In genomic region chr6:71887006-71887743, GRCh38 we compare ENCODE assay signal across 9 cellular contexts. TPM values are rescaled to one million over a fixed set of nuclear protein-coding genes. Genes with fewer than 3 reads are reported as not detected.
DNase-seq lines count a peak whose midpoint lies in the region; ATAC-seq and TF ChIP-seq lines count a peak whose summit lies in the region.
"Had no signal": no experiment of that assay in that cellular context is flagged by ENCODE, and none has a peak within 500 bp of the region (broad histone marks: within the 10 kb centered on the region; RNA-seq: fewer than 3 reads in every experiment).

No MANE protein-coding gene starts in this region.

- H3K9me3 ChIP-seq in SU-DHL-6 (ENCODE audit: insufficient read depth, low read length) = no peaks in the 10 kb centered on the region
- H3K9me3 ChIP-seq in upper lobe of right lung = no peaks in the 10 kb centered on the region

- peaks cover 3% of the 10 kb centered on the region in 2 donors for H3K36me3 Mint-ChIP-seq in activated T-cell treated with anti-CD3 and anti-CD28 coated beads, Interleukin-2, amount 50 U/mL, for 72 hours (ENCODE audit: insufficient read depth in 2 of 2)

- no peaks in the 10 kb centered on the region for H4K20me1 ChIP-seq in SU-DHL-6 (ENCODE audit: low read depth, low read length)

- H3K4me1 ChIP-seq in upper lobe of right lung = no peaks in the 10 kb centered on the region

- H3K36me3 ChIP-seq in SU-DHL-6 (ENCODE audit: low read length) (no peaks in the 10 kb centered on the region), upper lobe of right lung (no peaks in the 10 kb centered on the region)

- no peak overlapping the region for H2AFZ ChIP-seq in SU-DHL-6 (ENCODE audit: low read depth, low read length, severe bottlenecking)

- H3K4me3 Mint-ChIP-seq in activated T-cell treated with anti-CD3 and anti-CD28 coated beads, Interleukin-2, amount 50 U/mL, for 72 hours = peak overlapping the region; percentile 29 to 43

- H3K27me3 ChIP-seq in SU-DHL-6 (ENCODE audit: low read length) (no peaks in the 10 kb centered on the region), upper lobe of right lung (peaks cover 10% of the 10 kb centered on the region)

- no peak overlapping the region; the same call in 1 of the 2 replicates for H3K9ac ChIP-seq in SU-DHL-6 (ENCODE audit: low read length)

- peak overlapping the region; percentile 55 for H3K4me2 ChIP-seq in SU-DHL-6 (ENCODE audit: low read depth, low read length, poor library complexity, severe bottlenecking)

- no peaks in the 10 kb centered on the region for H3K9me2 ChIP-seq in SU-DHL-6 (replicated peaks; ENCODE audit: insufficient read depth, low read length)

- H3K27ac Mint-ChIP-seq in activated T-cell treated with anti-CD3 and anti-CD28 coated beads, Interleukin-2, amount 50 U/mL, for 72 hours = no peak overlapping the region

- no peak overlapping the region for H3K4me3 ChIP-seq in SU-DHL-6 (ENCODE audit: insufficient read depth, low read length, poor library complexity, severe bottlenecking)
- H3K4me3 ChIP-seq in upper lobe of right lung = peak overlapping the region; percentile 45

- no peaks in the 10 kb centered on the region for H3K79me2 ChIP-seq in SU-DHL-6 (ENCODE audit: insufficient read depth, low read length)

- no peak overlapping the region for H3K27ac ChIP-seq in SU-DHL-6 (ENCODE audit: low read depth, low read length)
- H3K27ac ChIP-seq in upper lobe of right lung = no peak overlapping the region

- peaks cover 2 to 4% of the 10 kb centered on the region in 2 donors for H3K9me3 Mint-ChIP-seq in activated T-cell treated with anti-CD3 and anti-CD28 coated beads, Interleukin-2, amount 50 U/mL, for 72 hours

- H3K27me3 Mint-ChIP-seq in activated T-cell treated with anti-CD3 and anti-CD28 coated beads, Interleukin-2, amount 50 U/mL, for 72 hours (ENCODE audit: low read depth) = peaks cover 32% of the 10 kb centered on the region

- no peaks in the 10 kb centered on the region for H3F3A ChIP-seq in SU-DHL-6 (ENCODE audit: insufficient read depth)

- DNase-seq in activated T-cell treated with anti-CD3 and anti-CD28 coated beads, Interleukin-2, amount 50 U/mL, for 72 hours = no peak
- DNase-seq in activated T-cell treated with anti-CD3 and anti-CD28 coated beads, Interleukin-2, amount 50 U/mL, for 1 hour = no peak
- DNase-seq in islet precursor cell = peak; percentile 52
- peak; percentile 60 for DNase-seq in upper lobe of right lung
- DNase-seq in activated CD8-positive, alpha-beta memory T cell treated with anti-CD3 and anti-CD28 coated beads, Interleukin-2, amount 50 U/mL, for 4 hours = no peak
- no peak for DNase-seq in GOT3 (lab: John Stamatoyannopoulos, UW)
- DNase-seq: NCI-H226 had no signal

- intact Hi-C loops in upper lobe of right lung (cut with DNase I) = no loop called here

- ATAC-seq in activated T-cell treated with anti-CD3 and anti-CD28 coated beads, Interleukin-2, amount 50 U/mL, for 72 hours (replicated peaks in 1 of 2) = no peak
- ATAC-seq in upper lobe of right lung (peak; percentile 29), HG02970 (IDR thresholded peaks at IDR 0.05; ENCODE audit: low FRiP score, unreplicated experiment) (no peak)

- H3K4me1 Mint-ChIP-seq in activated T-cell treated with anti-CD3 and anti-CD28 coated beads, Interleukin-2, amount 50 U/mL, for 72 hours (ENCODE audit: low read depth) = peaks cover 4% of the 10 kb centered on the region

- no peak for TF ChIP-seq CTCF in SU-DHL-6 (IDR thresholded peaks at IDR 0.05; ENCODE audit: insufficient read depth, low read length, poor library complexity, severe bottlenecking)
- TF ChIP-seq CTCF in upper lobe of right lung (IDR thresholded peaks at IDR 0.05) = no peak

RNA-seq across cellular contexts. Expression of gene RIMS1, which starts 0.8 kb away (rescaled TPM):
- not detected for total RNA-seq in activated T-cell treated with anti-CD3 and anti-CD28 coated beads, Interleukin-2, amount 50 U/mL, for 72 hours
- 3.9 TPM for total RNA-seq in upper lobe of right lung

Comparison
In these comparisons a context has a peak if more than half of its experiments do, and no peak if none do; other contexts are left out.
1. DNase-seq: peak in islet precursor cell (single experiment) and upper lobe of right lung (single experiment); none in activated T-cell treated with anti-CD3 and anti-CD28 coated beads, Interleukin-2, amount 50 U/mL, for 72 hours (0 of 2), activated T-cell treated with anti-CD3 and anti-CD28 coated beads, Interleukin-2, amount 50 U/mL, for 1 hour (single experiment), activated CD8-positive, alpha-beta memory T cell treated with anti-CD3 and anti-CD28 coated beads, Interleukin-2, amount 50 U/mL, for 4 hours (single experiment) and GOT3 (single experiment).